Comparison of ENCODE assay signal across 1 cellular context in the genomic region with DNA sequence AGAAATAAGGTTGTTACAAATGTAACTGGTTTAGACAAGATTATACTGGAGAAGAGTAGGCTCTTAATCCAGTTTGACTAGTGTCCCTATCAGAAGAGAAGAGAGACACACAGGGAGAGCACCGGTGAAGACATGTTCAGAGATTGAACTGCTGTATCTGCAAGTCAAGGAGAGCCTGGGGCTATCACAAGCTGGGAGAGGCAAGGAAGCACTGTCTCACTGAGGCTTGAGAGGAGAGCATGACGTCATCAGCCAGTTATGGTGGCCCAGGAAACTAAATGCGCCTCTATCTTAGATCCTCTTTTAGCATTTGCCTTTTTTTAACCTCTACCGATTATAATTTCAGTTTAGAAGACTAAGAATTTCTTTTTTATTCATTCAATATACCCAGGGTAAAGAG.
TF ChIP-seq lines count a peak whose summit lies in the region.

No MANE protein-coding gene starts in this region.

TF ChIP-seq in H1, 55 proteins besides CTCF, POLR2A, EP300 and RAD21:
- no peak for TF ChIP-seq YY1 (IDR thresholded peaks at IDR 0.05; ENCODE audit: low read depth, low read length)
- TF ChIP-seq EZH2 (IDR thresholded peaks at IDR 0.05; ENCODE audit: low read depth, low read length, severe bottlenecking), result no peak
- no peak for TF ChIP-seq JUN (IDR thresholded peaks at IDR 0.05; ENCODE audit: low read depth, low read length)
- 0 out of 2 replicates have a peak, but pooled peaks have one; percentile 38 for TF ChIP-seq JUND (IDR thresholded peaks at IDR 0.05; ENCODE audit: low read length)
- no peak for TF ChIP-seq FOSL1 (IDR thresholded peaks at IDR 0.05; ENCODE audit: insufficient read depth, low read depth, low read length)
- no peak for TF ChIP-seq SIX5 (IDR thresholded peaks at IDR 0.05; ENCODE audit: low read depth, low read length)
